Comparison of ENCODE assay signal across 35 cellular contexts in the genomic region with DNA sequence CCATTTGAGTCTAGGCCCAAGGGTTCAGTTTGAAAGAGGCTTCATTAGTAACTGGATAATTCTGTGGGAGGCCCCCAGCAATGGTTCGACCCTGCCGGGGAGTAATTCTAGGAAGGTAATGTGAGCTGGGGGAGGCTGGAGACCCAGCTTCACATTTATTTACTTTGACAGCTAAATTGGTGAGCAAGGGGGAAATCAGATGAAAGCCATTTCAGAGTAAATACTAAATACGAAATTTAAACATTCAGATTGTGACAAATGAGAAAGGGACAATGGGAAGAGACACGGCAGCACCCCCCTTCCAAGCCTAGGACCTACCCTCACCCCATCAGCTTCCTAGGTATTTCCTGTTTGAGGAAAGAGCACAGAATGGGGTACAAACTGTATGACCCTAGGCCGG. TPM values are rescaled to one million over a fixed set of nuclear protein-coding genes. Genes with fewer than 3 reads are reported as not detected.
"Had no signal": no experiment of that assay in that cellular context is flagged by ENCODE, and none has a peak within 500 bp of the region (broad histone marks: within the 10 kb centered on the region; RNA-seq: fewer than 3 reads in every experiment).

No MANE protein-coding gene starts in this region.

- H3K27ac ChIP-seq: ascending aorta, breast epithelium, cardiac muscle cell, colonic mucosa, epithelial cell of prostate, esophagus squamous epithelium, gastroesophageal sphincter, heart right ventricle had no signal

- H3K27me3 ChIP-seq: ascending aorta had no signal

- H3K4me3 Mint-ChIP-seq: activated CD4-positive, alpha-beta memory T cell treated with anti-CD3 and anti-CD28 coated beads for 36 hours; activated CD4-positive, alpha-beta T cell treated with anti-CD3 and anti-CD28 coated beads for 36 hours; activated CD4-positive, alpha-beta T cell treated with anti-CD3 and anti-CD28 coated beads, Interleukin-2, amount 10 ng/mL, durations not matched to agents 24 days and 14 days; activated CD8-positive, alpha-beta memory T cell treated with anti-CD3 and anti-CD28 coated beads, Interleukin-2, amount 10 ng/mL, durations not matched to agents 7 days and 5 days; activated CD8-positive, alpha-beta T cell treated with anti-CD3 and anti-CD28 coated beads, Interleukin-2, amount 10 ng/mL, durations not matched to agents 7 days and 5 days; activated naive CD4-positive, alpha-beta T cell treated with anti-CD3 and anti-CD28 coated beads, Interleukin-2, amount 10 ng/mL, durations not matched to agents 7 days and 5 days; activated naive CD8-positive, alpha-beta T cell treated with anti-CD3 and anti-CD28 coated beads, Interleukin-2, amount 10 ng/mL, durations not matched to agents 7 days and 5 days; activated T-helper 1 cell treated with anti-CD3 and anti-CD28 coated beads, Interleukin-12 subunit alpha, Interleukin-12 subunit beta, Interleukin-2, Interleukin-4 antibody, amounts not matched to agents 30 ng/mL and 10 ng/mL and 1 ng/mL, durations not matched to agents 14 hours and 24 hours and 36 hours; brain; T-helper 17 cell; T-helper 2 cell treated with Interferon-gamma antibody and Interleukin-4, amounts not matched to agents 5 μg/mL and 100 μg/mL, for 36 hours had no signal

- H3K36me3 ChIP-seq: ascending aorta, breast epithelium, cardiac muscle cell, colonic mucosa, gastroesophageal sphincter had no signal

- H3K4me1 Mint-ChIP-seq: activated CD4-positive, alpha-beta T cell treated with anti-CD3 and anti-CD28 coated beads for 36 hours; activated CD4-positive, alpha-beta T cell treated with anti-CD3 and anti-CD28 coated beads, Interleukin-2, amount 10 ng/mL, durations not matched to agents 24 days and 14 days; activated CD8-positive, alpha-beta memory T cell treated with anti-CD3 and anti-CD28 coated beads, Interleukin-2, amount 10 ng/mL, durations not matched to agents 7 days and 5 days; activated naive CD4-positive, alpha-beta T cell treated with anti-CD3 and anti-CD28 coated beads, Interleukin-2, amount 10 ng/mL, durations not matched to agents 7 days and 5 days; activated naive CD8-positive, alpha-beta T cell treated with anti-CD3 and anti-CD28 coated beads, Interleukin-2, amount 10 ng/mL, durations not matched to agents 7 days and 5 days; brain had no signal

- H3K9me3 Mint-ChIP-seq: activated CD4-positive, alpha-beta memory T cell treated with anti-CD3 and anti-CD28 coated beads for 36 hours; activated CD4-positive, alpha-beta T cell treated with anti-CD3 and anti-CD28 coated beads, Interleukin-2, amount 10 ng/mL, durations not matched to agents 24 days and 14 days; activated naive CD4-positive, alpha-beta T cell treated with anti-CD3 and anti-CD28 coated beads, Interleukin-2, amount 10 ng/mL, durations not matched to agents 7 days and 5 days; activated naive CD4-positive, alpha-beta T cell treated with anti-CD3 and anti-CD28 coated beads, Interleukin-2, amount 50 U/mL, for 72 hours; activated naive CD8-positive, alpha-beta T cell treated with anti-CD3 and anti-CD28 coated beads, Interleukin-2, amount 10 ng/mL, durations not matched to agents 7 days and 5 days; activated T-helper 1 cell treated with anti-CD3 and anti-CD28 coated beads, Interleukin-12 subunit alpha, Interleukin-12 subunit beta, Interleukin-2, Interleukin-4 antibody, amounts not matched to agents 30 ng/mL and 10 ng/mL and 1 ng/mL, durations not matched to agents 14 hours and 24 hours and 36 hours; activated T-helper 2 cell treated with anti-CD3 and anti-CD28 coated beads, Interferon-gamma antibody, Interleukin-2, Interleukin-4, amounts not matched to agents 10 μg/mL and 5 μg/mL and 100 μg/mL, durations not matched to agents 14 hours and 24 hours and 36 hours; brain; T-helper 2 cell treated with Interferon-gamma antibody and Interleukin-4, amounts not matched to agents 5 μg/mL and 100 μg/mL, for 36 hours had no signal

- H3K27ac Mint-ChIP-seq: activated CD4-positive, alpha-beta memory T cell treated with anti-CD3 and anti-CD28 coated beads for 36 hours; activated CD4-positive, alpha-beta T cell treated with anti-CD3 and anti-CD28 coated beads for 36 hours; activated CD4-positive, alpha-beta T cell treated with anti-CD3 and anti-CD28 coated beads, Interleukin-2, amount 10 ng/mL, durations not matched to agents 24 days and 14 days; activated CD8-positive, alpha-beta memory T cell treated with anti-CD3 and anti-CD28 coated beads, Interleukin-2, amount 10 ng/mL, durations not matched to agents 7 days and 5 days; activated CD8-positive, alpha-beta T cell treated with anti-CD3 and anti-CD28 coated beads, Interleukin-2, amount 10 ng/mL, durations not matched to agents 7 days and 5 days; activated naive CD4-positive, alpha-beta T cell treated with anti-CD3 and anti-CD28 coated beads, Interleukin-2, amount 10 ng/mL, durations not matched to agents 7 days and 5 days; activated naive CD4-positive, alpha-beta T cell treated with anti-CD3 and anti-CD28 coated beads, Interleukin-2, amount 50 U/mL, for 72 hours; activated naive CD8-positive, alpha-beta T cell treated with anti-CD3 and anti-CD28 coated beads, Interleukin-2, amount 10 ng/mL, durations not matched to agents 7 days and 5 days; activated T-helper 1 cell treated with anti-CD3 and anti-CD28 coated beads, Interleukin-12 subunit alpha, Interleukin-12 subunit beta, Interleukin-2, Interleukin-4 antibody, amounts not matched to agents 30 ng/mL and 10 ng/mL and 1 ng/mL, durations not matched to agents 14 hours and 24 hours and 36 hours; activated T-helper 2 cell treated with anti-CD3 and anti-CD28 coated beads, Interferon-gamma antibody, Interleukin-2, Interleukin-4, amounts not matched to agents 10 μg/mL and 5 μg/mL and 100 μg/mL, durations not matched to agents 14 hours and 24 hours and 36 hours; brain; T-helper 17 cell; T-helper 2 cell treated with Interferon-gamma antibody and Interleukin-4, amounts not matched to agents 5 μg/mL and 100 μg/mL, for 36 hours had no signal

- H3K4me3 ChIP-seq: ascending aorta, breast epithelium, cardiac muscle cell, colonic mucosa, esophagus squamous epithelium, gastroesophageal sphincter, heart right ventricle had no signal

- H3K36me3 Mint-ChIP-seq: activated CD4-positive, alpha-beta memory T cell treated with anti-CD3 and anti-CD28 coated beads for 36 hours; activated CD8-positive, alpha-beta memory T cell treated with anti-CD3 and anti-CD28 coated beads, Interleukin-2, amount 10 ng/mL, durations not matched to agents 7 days and 5 days; activated naive CD4-positive, alpha-beta T cell treated with anti-CD3 and anti-CD28 coated beads, Interleukin-2, amount 10 ng/mL, durations not matched to agents 7 days and 5 days; activated naive CD4-positive, alpha-beta T cell treated with anti-CD3 and anti-CD28 coated beads, Interleukin-2, amount 50 U/mL, for 72 hours; activated naive CD8-positive, alpha-beta T cell treated with anti-CD3 and anti-CD28 coated beads, Interleukin-2, amount 10 ng/mL, durations not matched to agents 7 days and 5 days; brain had no signal

- ATAC-seq: activated CD4-positive, alpha-beta T cell treated with anti-CD3 and anti-CD28 coated beads for 36 hours; activated CD8-positive, alpha-beta memory T cell treated with anti-CD3 and anti-CD28 coated beads, Interleukin-2, amount 10 ng/mL, durations not matched to agents 7 days and 5 days; activated CD8-positive, alpha-beta T cell treated with anti-CD3 and anti-CD28 coated beads, Interleukin-2, amount 10 ng/mL, durations not matched to agents 7 days and 5 days; activated naive CD4-positive, alpha-beta T cell treated with anti-CD3 and anti-CD28 coated beads, Interleukin-2, amount 50 U/mL, for 72 hours; gastroesophageal sphincter; heart right ventricle; T-helper 17 cell had no signal

- H3K4me1 ChIP-seq: colonic mucosa had no signal

- DNase-seq: activated CD4-positive, alpha-beta memory T cell treated with anti-CD3 and anti-CD28 coated beads for 36 hours; activated CD4-positive, alpha-beta T cell treated with anti-CD3 and anti-CD28 coated beads for 36 hours; activated CD4-positive, alpha-beta T cell treated with anti-CD3 and anti-CD28 coated beads, Interleukin-2, amount 10 ng/mL, durations not matched to agents 24 days and 14 days; activated CD4-positive, CD25-positive, alpha-beta regulatory T cell; activated CD4-positive, CD25-positive, alpha-beta regulatory T cell treated with anti-CD3 and anti-CD28 coated beads, Interleukin-2, amount 50 U/mL, for 72 hours; activated CD8-positive, alpha-beta memory T cell treated with anti-CD3 and anti-CD28 coated beads, Interleukin-2, amount 10 ng/mL, durations not matched to agents 7 days and 5 days; activated CD8-positive, alpha-beta memory T cell treated with anti-CD3 and anti-CD28 coated beads, Interleukin-2, amount 50 U/mL, for 4 hours; activated CD8-positive, alpha-beta T cell treated with anti-CD3 and anti-CD28 coated beads, Interleukin-2, amount 10 ng/mL, durations not matched to agents 7 days and 5 days; activated effector memory CD4-positive, alpha-beta T cell treated with anti-CD3 and anti-CD28 coated beads, Interleukin-2, amount 50 U/mL, for 16 hours; activated naive CD4-positive, alpha-beta T cell treated with anti-CD3 and anti-CD28 coated beads, Interleukin-2, amount 10 ng/mL, durations not matched to agents 7 days and 5 days; activated naive CD8-positive, alpha-beta T cell treated with anti-CD3 and anti-CD28 coated beads, Interleukin-2, amount 10 ng/mL, durations not matched to agents 7 days and 5 days; activated T-cell treated with anti-CD3 and anti-CD28 coated beads, Interleukin-2, amount 50 U/mL, for 1 hour; activated T-cell treated with anti-CD3 and anti-CD28 coated beads, Interleukin-2, amount 50 U/mL, for 48 hours; central memory CD4-positive, alpha-beta T cell; cerebellar nuclear complex; colonic mucosa; effector CD8-positive, alpha-beta T cell; esophagus squamous epithelium; foreskin melanocyte; heart right ventricle; T-helper 17 cell; T1000 had no signal

- H3K27me3 Mint-ChIP-seq: activated CD4-positive, alpha-beta T cell treated with anti-CD3 and anti-CD28 coated beads for 36 hours; T-helper 17 cell had no signal

- H3K9me3 ChIP-seq: ascending aorta, breast epithelium, colonic mucosa, esophagus squamous epithelium, gastroesophageal sphincter, heart right ventricle had no signal

RNA-seq across cellular contexts. Expression of a gene that starts 4.2 kb away (rescaled TPM):
- total RNA-seq: activated CD4-positive, alpha-beta memory T cell treated with anti-CD3 and anti-CD28 coated beads for 36 hours; activated CD4-positive, alpha-beta T cell treated with anti-CD3 and anti-CD28 coated beads, Interleukin-2, amount 10 ng/mL, durations not matched to agents 24 days and 14 days; activated CD8-positive, alpha-beta memory T cell treated with anti-CD3 and anti-CD28 coated beads for 36 hours; activated CD8-positive, alpha-beta memory T cell treated with anti-CD3 and anti-CD28 coated beads, Interleukin-2, amount 10 ng/mL, durations not matched to agents 7 days and 5 days; activated CD8-positive, alpha-beta T cell treated with anti-CD3 and anti-CD28 coated beads, Interleukin-2, amount 10 ng/mL, durations not matched to agents 7 days and 5 days; activated naive CD8-positive, alpha-beta T cell treated with anti-CD3 and anti-CD28 coated beads, Interleukin-2, amount 10 ng/mL, durations not matched to agents 7 days and 5 days; activated T-helper 2 cell treated with anti-CD3 and anti-CD28 coated beads, Interferon-gamma antibody, Interleukin-2, Interleukin-4, amounts not matched to agents 10 μg/mL and 5 μg/mL and 100 μg/mL, durations not matched to agents 14 hours and 24 hours and 36 hours; fibroblast of lung; fibroblast of villous mesenchyme; T-helper 17 cell had no signal
- polyA plus RNA-seq: cardiac muscle cell had no signal
